Comparison of ENCODE assay signal across 12 cellular contexts in the genomic region with DNA sequence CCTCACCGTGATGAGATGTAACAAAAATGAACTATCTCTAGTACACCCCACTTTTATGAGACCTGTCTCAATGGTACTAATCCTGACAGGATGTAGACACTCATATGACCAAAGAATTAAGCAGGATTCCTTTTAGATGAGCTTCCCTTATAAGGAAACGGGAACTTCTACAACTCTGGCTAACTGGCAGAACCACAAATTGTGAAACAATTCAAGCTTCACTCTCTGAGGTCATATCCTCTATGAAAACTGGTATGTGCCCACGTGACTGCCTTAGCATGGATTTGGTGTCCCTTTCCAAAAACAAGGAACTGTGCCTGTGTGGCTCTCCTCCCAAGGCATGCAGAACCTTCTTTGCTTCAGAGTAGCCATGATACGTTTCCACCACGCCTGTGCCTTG. TPM values are rescaled to one million over a fixed set of nuclear protein-coding genes. Genes with fewer than 3 reads are reported as not detected.
A peak's percentile ranks its signal among the peaks of the same experiment; 100 is the strongest.
DNase-seq lines count a peak whose midpoint lies in the region; ATAC-seq lines count a peak whose summit lies in the region.
"Had no signal": no experiment of that assay in that cellular context is flagged by ENCODE, and none has a peak within 500 bp of the region (broad histone marks: within the 10 kb centered on the region; RNA-seq: fewer than 3 reads in every experiment).

No MANE protein-coding gene starts in this region.

- H3K9me3 ChIP-seq in right cardiac atrium (ENCODE audit: control insufficient read depth, low read length), result no peaks in the 10 kb centered on the region

- no peaks in the 10 kb centered on the region for H3K27me3 ChIP-seq in right cardiac atrium (ENCODE audit: control insufficient read depth, insufficient read depth)

- peaks cover 6% of the 10 kb centered on the region for H3K4me1 Mint-ChIP-seq in T-helper 1 cell treated with Interleukin-12 subunit alpha and Interleukin-12 subunit beta and Interleukin-4 antibody, amounts not matched to agents 30 μg/mL and 1 μg/mL, for 36 hours (ENCODE audit: low read depth)

- 44% methylated on average over 5 of the region's 5 CpGs for WGBS in right cardiac atrium

- DNase-seq in T-helper 1 cell, result no peak
- DNase-seq in amniotic stem cell (lab: John Stamatoyannopoulos, UW), result peak; percentile 15
- peak in 2 of 3 donors; percentile 55 to 63 for DNase-seq in right cardiac atrium
- peak; percentile 28 for DNase-seq in superior temporal gyrus (ENCODE audit: extremely low spot score)
- DNase-seq in DMS79 (lab: John Stamatoyannopoulos, UW), result no peak
- DNase-seq: activated naive CD8-positive, alpha-beta T cell treated with anti-CD3 and anti-CD28 coated beads for 36 hours; NCI-H774 had no signal

- no peak overlapping the region for H3K4me3 ChIP-seq in right cardiac atrium (ENCODE audit: low read length)

- H3K27ac Mint-ChIP-seq in T-helper 1 cell treated with Interleukin-12 subunit alpha and Interleukin-12 subunit beta and Interleukin-4 antibody, amounts not matched to agents 30 μg/mL and 1 μg/mL, for 36 hours, result peak overlapping the region; percentile 33
- H3K27ac Mint-ChIP-seq: activated naive CD8-positive, alpha-beta T cell treated with anti-CD3 and anti-CD28 coated beads for 36 hours had no signal

- H3K4me1 ChIP-seq in right cardiac atrium (ENCODE audit: control insufficient read depth, insufficient read depth, low read length), result peaks cover 17% of the 10 kb centered on the region

- H3K36me3 Mint-ChIP-seq in T-helper 1 cell treated with Interleukin-12 subunit alpha and Interleukin-12 subunit beta and Interleukin-4 antibody, amounts not matched to agents 30 μg/mL and 1 μg/mL, for 36 hours (ENCODE audit: low read depth), result peaks cover 38% of the 10 kb centered on the region

- H3K9me3 Mint-ChIP-seq in T-helper 1 cell treated with Interleukin-12 subunit alpha and Interleukin-12 subunit beta and Interleukin-4 antibody, amounts not matched to agents 30 μg/mL and 1 μg/mL, for 36 hours, result peaks cover 3% of the 10 kb centered on the region

- H3K27me3 Mint-ChIP-seq in T-helper 1 cell treated with Interleukin-12 subunit alpha and Interleukin-12 subunit beta and Interleukin-4 antibody, amounts not matched to agents 30 μg/mL and 1 μg/mL, for 36 hours (ENCODE audit: low read depth), result no peaks in the 10 kb centered on the region

- intact Hi-C loops in right cardiac atrium (cut with DNase I), result loop anchor here in 3 of 4 donors (5.0 kb wide), 1 partner anchor 86 kb away; no protein-coding TSS in a partner anchor

- ATAC-seq in right cardiac atrium (peak; percentile 45), GM21423 (IDR thresholded peaks at IDR 0.05; ENCODE audit: unreplicated experiment) (no peak), HG02852 (IDR thresholded peaks at IDR 0.05; ENCODE audit: unreplicated experiment) (no peak)

- no peak overlapping the region for H3K4me3 Mint-ChIP-seq in T-helper 1 cell treated with Interleukin-12 subunit alpha and Interleukin-12 subunit beta and Interleukin-4 antibody, amounts not matched to agents 30 μg/mL and 1 μg/mL, for 36 hours
- H3K4me3 Mint-ChIP-seq: activated naive CD8-positive, alpha-beta T cell treated with anti-CD3 and anti-CD28 coated beads for 36 hours had no signal

- H3K27ac ChIP-seq in right cardiac atrium (ENCODE audit: low read length), result peak overlapping the region; percentile 76
- H3K27ac ChIP-seq: 22Rv1, parathyroid adenoma had no signal

RNA-seq across cellular contexts. Expression of a gene that starts 14.1 kb away (rescaled TPM):
- 10 to 100 TPM; 31.7 to 80.9 (median 70.3) TPM for total RNA-seq in right cardiac atrium
- polyA plus RNA-seq in right cardiac atrium, result 27.5 TPM

RNA-seq across cellular contexts. Expression of a gene that starts 21.3 kb away (rescaled TPM):
- total RNA-seq in right cardiac atrium, result 10 to 100 TPM; 49.4 to 72.4 (median 63.7) TPM
- polyA plus RNA-seq in right cardiac atrium, result 75.6 TPM

RNA-seq across cellular contexts. Expression of a gene that starts 32.4 kb away (rescaled TPM):
- total RNA-seq in right cardiac atrium, result 10 to 100 TPM; 69.4 to 83.9 (median 79.1) TPM
- polyA plus RNA-seq in right cardiac atrium, result 53.2 TPM

Comparison
In these comparisons a context has a peak if more than half of its experiments do, and no peak if none do; other contexts are left out.
1. DNase-seq: peak in amniotic stem cell (single experiment), right cardiac atrium (2 of 3) and superior temporal gyrus (single experiment); none in T-helper 1 cell (0 of 5) and DMS79 (single experiment).
2. ATAC-seq: peak in right cardiac atrium (2 of 2); none in GM21423 (single experiment) and HG02852 (single experiment).